Comparison of ENCODE assay signal across 8 cellular contexts in the genomic region with DNA sequence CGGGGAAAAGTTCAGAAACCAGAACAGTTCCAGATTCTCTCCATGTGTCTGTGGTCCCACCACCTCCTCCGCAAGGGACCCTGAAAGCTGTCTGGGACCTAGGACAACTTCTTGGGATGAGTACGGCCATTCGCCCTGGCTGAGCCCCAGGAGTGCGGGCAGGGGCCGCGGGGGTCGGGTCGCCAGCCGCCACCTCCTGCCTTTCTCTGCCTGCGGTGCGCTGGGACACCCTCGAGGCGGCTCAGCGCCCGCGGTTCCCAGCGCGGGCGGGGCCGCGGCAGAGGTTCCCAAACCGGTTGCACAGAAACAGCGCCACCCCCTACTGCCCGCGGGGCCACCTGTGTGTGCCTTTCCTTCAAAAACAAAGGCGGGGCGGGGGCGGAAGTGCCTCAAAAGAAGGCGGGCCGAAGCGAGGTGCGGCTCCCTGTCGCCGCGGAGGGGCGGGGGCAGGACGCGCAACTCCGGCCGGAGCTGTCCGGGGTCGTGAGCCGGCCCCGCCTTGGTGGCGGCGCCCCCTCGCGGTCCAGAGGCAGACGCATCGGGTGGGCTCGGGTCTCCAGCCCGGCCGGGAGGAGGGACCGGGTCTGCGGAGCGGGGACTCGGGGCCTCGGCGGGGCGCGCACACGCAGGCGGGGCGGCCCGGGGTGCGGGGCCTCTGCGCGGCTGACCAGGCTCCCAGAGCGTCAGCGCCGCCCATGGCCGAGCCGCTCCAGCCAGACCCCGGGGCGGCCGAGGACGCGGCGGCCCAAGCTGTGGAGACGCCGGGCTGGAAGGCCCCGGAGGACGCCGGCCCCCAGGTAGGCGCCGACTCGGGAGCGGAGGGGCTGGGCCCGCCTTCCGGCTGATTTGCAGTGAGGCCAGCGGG. TPM values are rescaled to one million over a fixed set of nuclear protein-coding genes. Genes with fewer than 3 reads are reported as not detected.
DNase-seq lines count a peak whose midpoint lies in the region; ATAC-seq and TF ChIP-seq lines count a peak whose summit lies in the region.

A gene with protein sequence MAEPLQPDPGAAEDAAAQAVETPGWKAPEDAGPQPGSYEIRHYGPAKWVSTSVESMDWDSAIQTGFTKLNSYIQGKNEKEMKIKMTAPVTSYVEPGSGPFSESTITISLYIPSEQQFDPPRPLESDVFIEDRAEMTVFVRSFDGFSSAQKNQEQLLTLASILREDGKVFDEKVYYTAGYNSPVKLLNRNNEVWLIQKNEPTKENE (plus strand): TSS at position 423 of the 865 bp plus-strand sequence. CDS start 273 bp downstream, at position 696.

- POLR2A ChIA-PET in AG04450 (lab: Yijun Ruan, JAX), result no interaction called here

- peak; percentile 83 for ATAC-seq in HG03196 (IDR thresholded peaks at IDR 0.05; ENCODE audit: unreplicated experiment)

- H3K27me3 ChIP-seq in AG04450 (ENCODE audit: control insufficient read depth, insufficient read depth, low read length), result peaks cover 2% of the 10 kb centered on the region

- no peak within 1 kb of the TSS for H3K27ac ChIP-seq in AG04450 (ENCODE audit: low read depth, low read length)

- CTCF ChIA-PET in AG04450 (lab: Charles Lee), result interaction anchor here (0.8 to 3.2 kb wide), 7 partner anchors 8 to 458 kb away, joined by 3 to 17 read pairs (median 4); no protein-coding TSS in a partner anchor

- TF ChIP-seq POLR2A in GM18951 (IDR thresholded peaks at IDR 0.05; ENCODE audit: extremely low read depth, insufficient read depth, insufficient read length), result peak; percentile 42

- peak; percentile 41 for TF ChIP-seq CTCF in AG04450 (IDR thresholded peaks at IDR 0.05; ENCODE audit: low read depth, low read length)

- H3K4me3 ChIP-seq in AG04450 (ENCODE audit: low read depth, low read length), result peak within 1 kb of the TSS; percentile 74

- no peak for DNase-seq in AG04450 (ENCODE audit: low read depth, low spot score)
- peak; percentile 96 for DNase-seq in NCI-H345 (lab: John Stamatoyannopoulos, UW)
- DNase-seq in activated CD4-positive, CD25-positive, alpha-beta regulatory T cell (lab: John Stamatoyannopoulos, UW), result peak; percentile 84 to 94 (median 88)
- DNase-seq in central memory CD4-positive, alpha-beta T cell, result peak; percentile 87
- peak; percentile 74 for DNase-seq in iris pigment epithelial cell (ENCODE audit: low read depth)
- peak; percentile 92 for DNase-seq in stimulated activated CD4-positive, alpha-beta T cell treated with anti-CD3 and anti-CD28 coated beads, Interleukin-12 subunit alpha, Interleukin-12 subunit beta, amount 100 ng/mL, for 4 hours

- in situ Hi-C loops in GM18951 (cut with MboI; ENCODE audit: low sequenced_read_pairs, unreplicated experiment), result no loop called here

- no peaks in the 10 kb centered on the region for H3K9me3 ChIP-seq in AG04450 (ENCODE audit: control insufficient read depth, insufficient read depth, low read length)

RNA-seq across cellular contexts. Expression of the gene that starts here (rescaled TPM):
- 10.1 and 16.8 TPM in 2 replicates for polyA plus RNA-seq in AG04450 (2011; rRNA removed)
- polyA minus RNA-seq in AG04450 (2011; rRNA and poly(A)+ RNA removed), result 1.8 and 2.2 TPM in 2 replicates
